In genomic region chr15:68718468-68718867, GRCh38 we compare ENCODE assay signal across 25 cellular contexts.
"Had no signal": no experiment of that assay in that cellular context is flagged by ENCODE, and none has a peak within 500 bp of the region (broad histone marks: within the 10 kb centered on the region; RNA-seq: fewer than 3 reads in every experiment).

No MANE protein-coding gene starts in this region.

- ATAC-seq: left colon; left lung; lower lobe of right lung; naive thymus-derived CD8-positive, alpha-beta T cell; right lobe of liver; stimulated activated naive CD8-positive, alpha-beta T cell treated with anti-CD3 and anti-CD28 coated beads, Interleukin-15, Interleukin-2, amounts not matched to agents 100 U/mL and 50 U/mL, for 24 hours had no signal

- H3K4me3 ChIP-seq: left lung, lower lobe of right lung, ovary, right atrium auricular region, right lobe of liver, smooth muscle cell, stomach, testis, thyroid gland, transverse colon, upper lobe of left lung, vagina had no signal

- H3K4me1 ChIP-seq: left lung, lower lobe of right lung, right atrium auricular region, right lobe of liver, stomach, testis, thyroid gland, transverse colon, upper lobe of left lung, vagina had no signal

- DNase-seq: hypothalamus; immature natural killer cell; kidney; left colon; left lung; lower lobe of right lung; mammary epithelial cell; mesenchymal stem cell; naive thymus-derived CD8-positive, alpha-beta T cell; ovary; right lobe of liver; stimulated activated CD4-positive, alpha-beta T cell treated with anti-CD3 and anti-CD28 coated beads, Interleukin-1b, Interleukin-23, amount 100 ng/mL, for 48 hours; stimulated activated CD4-positive, alpha-beta T cell treated with anti-CD3 and anti-CD28 coated beads, Interleukin-2, amount 100 ng/mL, for 48 hours; stimulated activated CD4-positive, alpha-beta T cell treated with anti-CD3 and anti-CD28 coated beads, Interleukin-4, amount 100 ng/mL, for 4 hours; stimulated activated CD8-positive, alpha-beta memory T cell treated with anti-CD3 and anti-CD28 coated beads, Interleukin-4, amount 100 ng/mL, for 48 hours; stimulated activated naive B cell treated with anti-CD40 and anti-IgM and Interleukin-4, amounts not matched to agents 10 μg/mL and 1 μg/mL and 100 μg/mL, for 72 hours; stimulated activated naive CD8-positive, alpha-beta T cell treated with anti-CD3 and anti-CD28 coated beads, Interleukin-15, Interleukin-2, amounts not matched to agents 100 U/mL and 50 U/mL, for 24 hours; stomach; testis; thyroid gland; transverse colon; upper lobe of left lung had no signal

- H3K4me2 ChIP-seq: smooth muscle cell had no signal

- H3K27me3 ChIP-seq: left lung, ovary, right atrium auricular region, right lobe of liver, stomach, testis, thyroid gland, transverse colon, upper lobe of left lung, vagina had no signal

- H3K27ac ChIP-seq: left lung, lower lobe of right lung, ovary, right atrium auricular region, right lobe of liver, stomach, testis, thyroid gland, transverse colon, upper lobe of left lung, vagina had no signal

- H3K9me3 ChIP-seq: left lung, lower lobe of right lung, ovary, right atrium auricular region, right lobe of liver, stomach, testis, thyroid gland, transverse colon, upper lobe of left lung, vagina had no signal

- H3K36me3 ChIP-seq: lower lobe of right lung, ovary, right atrium auricular region, right lobe of liver, thyroid gland, transverse colon, vagina had no signal
